8 cellular contexts compared by ENCODE assay signal in genomic region chr11:77066229-77067023, GRCh38. TPM values are rescaled to one million over a fixed set of nuclear protein-coding genes. Genes with fewer than 3 reads are reported as not detected.
DNase-seq lines count a peak whose midpoint lies in the region; ATAC-seq and TF ChIP-seq lines count a peak whose summit lies in the region.

TSS of gene CAPN5 (plus strand) at chr11:77066971. CDS start at chr11:77084887, 17,916 bp downstream.

- peak within 1 kb of the TSS; percentile 66 for H3K27ac ChIP-seq in BLaER1

- H3K27me3 ChIP-seq in BLaER1: peaks cover 14% of the 10 kb centered on the region; the same call in 1 of the 2 replicates

- DNase-seq in GM19238 (ENCODE audit: insufficient read length, low spot score) (peak; percentile 95), NCI-H524 treated with DMSO at 0.1 percent for 48 hours (lab: John Stamatoyannopoulos, UW) (peak; percentile 47), dermis blood vessel endothelial cell (peak; percentile 96), lower leg skin (ENCODE audit: low spot score in 2 of 2) (peak; percentile 79 to 97)
- peak; percentile 73 to 75 for DNase-seq in activated CD4-positive, alpha-beta T cell treated with anti-CD3 and anti-CD28 coated beads, Interleukin-2, amount 50 U/mL, for 24 hours (ENCODE audit: low read depth in 1 of 2, low spot score in 1 of 2)
- peak; percentile 85 for DNase-seq in stimulated activated CD4-positive, alpha-beta T cell treated with anti-CD3 and anti-CD28 coated beads, Interleukin-4, amount 100 ng/mL, for 24 hours

- 1% methylated on average over 30 to 38 of the region's 67 CpGs for WGBS in lower leg skin, 2 donors

- H3K4me3 ChIP-seq in BLaER1 (peak within 1 kb of the TSS; percentile 76), lower leg skin (ENCODE audit: low read depth, poor library complexity, severe bottlenecking) (peak within 1 kb of the TSS; percentile 51)

- H3K9me3 ChIP-seq in BLaER1: peaks cover 8% of the 10 kb centered on the region

- TF ChIP-seq CTCF in lower leg skin (IDR thresholded peaks at IDR 0.05): no peak

- H3K36me3 ChIP-seq in BLaER1: no peaks in the 10 kb centered on the region

- ATAC-seq in HG03432 (IDR thresholded peaks at IDR 0.05; ENCODE audit: unreplicated experiment): peak; percentile 89

- intact Hi-C loops in lower leg skin (cut with DNase I; ENCODE audit: low total_unique reads): no loop called here

- TF ChIP-seq POLR2A in lower leg skin (IDR thresholded peaks at IDR 0.05): no peak

- peak within 1 kb of the TSS; percentile 77 for H3K9ac ChIP-seq in BLaER1

- peaks cover 18% of the 10 kb centered on the region for H4K20me1 ChIP-seq in BLaER1

- H3K4me2 ChIP-seq in BLaER1: peak within 1 kb of the TSS; percentile 99

- peaks cover 49% of the 10 kb centered on the region for H3K4me1 ChIP-seq in BLaER1

RNA-seq across cellular contexts. Expression of gene CAPN5, which starts in this region (rescaled TPM):
- 5.6 and 8.5 TPM in 2 replicates for total RNA-seq in dermis blood vessel endothelial cell
- total RNA-seq in lower leg skin: 1 to 10 TPM in 3 of 4 donors, under 1 TPM in 1; 0.38 to 1.9 (median 1.2) TPM

Comparison
In these comparisons a context has a peak if more than half of its experiments do, and no peak if none do; other contexts are left out.
1. Peak in every context shown above with its lines: DNase-seq, ATAC-seq, H3K4me3 ChIP-seq and H3K27ac ChIP-seq.